Comparison of ENCODE assay signal across 1 cellular context in the genomic region with DNA sequence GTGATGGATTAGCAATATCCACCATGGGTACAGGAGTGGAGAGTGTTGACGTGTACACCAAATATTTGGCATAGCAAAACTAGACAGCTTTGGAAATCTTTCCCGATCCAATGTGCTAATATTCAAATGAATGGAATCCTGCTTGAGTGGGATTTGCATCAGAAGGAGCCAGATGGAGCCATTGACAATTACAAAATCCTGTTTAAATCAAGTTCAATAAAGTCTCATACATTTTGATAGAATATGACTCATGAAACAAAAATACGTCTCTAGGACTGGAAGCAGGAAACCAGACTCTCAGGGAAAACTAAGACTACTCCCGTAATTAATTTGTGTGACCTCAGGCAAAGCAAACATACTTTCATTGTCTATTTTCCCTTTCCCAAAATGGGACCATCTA.
TF ChIP-seq lines count a peak whose summit lies in the region.

No MANE protein-coding gene starts in this region.

TF ChIP-seq in SK-N-SH, 30 proteins besides CTCF, POLR2A, EP300 and RAD21 (continued from another document):
- TF ChIP-seq, protein P1, sequence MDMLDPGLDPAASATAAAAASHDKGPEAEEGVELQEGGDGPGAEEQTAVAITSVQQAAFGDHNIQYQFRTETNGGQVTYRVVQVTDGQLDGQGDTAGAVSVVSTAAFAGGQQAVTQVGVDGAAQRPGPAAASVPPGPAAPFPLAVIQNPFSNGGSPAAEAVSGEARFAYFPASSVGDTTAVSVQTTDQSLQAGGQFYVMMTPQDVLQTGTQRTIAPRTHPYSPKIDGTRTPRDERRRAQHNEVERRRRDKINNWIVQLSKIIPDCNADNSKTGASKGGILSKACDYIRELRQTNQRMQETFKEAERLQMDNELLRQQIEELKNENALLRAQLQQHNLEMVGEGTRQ (IDR thresholded peaks at IDR 0.05; ENCODE audit: borderline replicate concordance, low read depth, low read length), result no peak
- TF ChIP-seq, protein P2, sequence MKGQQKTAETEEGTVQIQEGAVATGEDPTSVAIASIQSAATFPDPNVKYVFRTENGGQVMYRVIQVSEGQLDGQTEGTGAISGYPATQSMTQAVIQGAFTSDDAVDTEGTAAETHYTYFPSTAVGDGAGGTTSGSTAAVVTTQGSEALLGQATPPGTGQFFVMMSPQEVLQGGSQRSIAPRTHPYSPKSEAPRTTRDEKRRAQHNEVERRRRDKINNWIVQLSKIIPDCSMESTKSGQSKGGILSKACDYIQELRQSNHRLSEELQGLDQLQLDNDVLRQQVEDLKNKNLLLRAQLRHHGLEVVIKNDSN (IDR thresholded peaks at IDR 0.05; ENCODE audit: borderline replicate concordance, low read depth), result no peak
- TF ChIP-seq, protein P3, sequence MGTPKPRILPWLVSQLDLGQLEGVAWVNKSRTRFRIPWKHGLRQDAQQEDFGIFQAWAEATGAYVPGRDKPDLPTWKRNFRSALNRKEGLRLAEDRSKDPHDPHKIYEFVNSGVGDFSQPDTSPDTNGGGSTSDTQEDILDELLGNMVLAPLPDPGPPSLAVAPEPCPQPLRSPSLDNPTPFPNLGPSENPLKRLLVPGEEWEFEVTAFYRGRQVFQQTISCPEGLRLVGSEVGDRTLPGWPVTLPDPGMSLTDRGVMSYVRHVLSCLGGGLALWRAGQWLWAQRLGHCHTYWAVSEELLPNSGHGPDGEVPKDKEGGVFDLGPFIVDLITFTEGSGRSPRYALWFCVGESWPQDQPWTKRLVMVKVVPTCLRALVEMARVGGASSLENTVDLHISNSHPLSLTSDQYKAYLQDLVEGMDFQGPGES (IDR thresholded peaks at IDR 0.05; ENCODE audit: low read depth, low read length), result no peak
- no peak for TF ChIP-seq CHD2 (IDR thresholded peaks at IDR 0.05; ENCODE audit: low read length, partially characterized antibody)
- no peak for TF ChIP-seq ELF1 (IDR thresholded peaks at IDR 0.05)
- no peak for TF ChIP-seq TAF1 (IDR thresholded peaks at IDR 0.05; ENCODE audit: borderline replicate concordance, low read depth, low read length)
- peak; percentile 66; the same call in 1 of the 2 replicates for TF ChIP-seq POLR2AphosphoS5 (IDR thresholded peaks at IDR 0.05; ENCODE audit: low read depth, low read length)
- TF ChIP-seq, protein P4, sequence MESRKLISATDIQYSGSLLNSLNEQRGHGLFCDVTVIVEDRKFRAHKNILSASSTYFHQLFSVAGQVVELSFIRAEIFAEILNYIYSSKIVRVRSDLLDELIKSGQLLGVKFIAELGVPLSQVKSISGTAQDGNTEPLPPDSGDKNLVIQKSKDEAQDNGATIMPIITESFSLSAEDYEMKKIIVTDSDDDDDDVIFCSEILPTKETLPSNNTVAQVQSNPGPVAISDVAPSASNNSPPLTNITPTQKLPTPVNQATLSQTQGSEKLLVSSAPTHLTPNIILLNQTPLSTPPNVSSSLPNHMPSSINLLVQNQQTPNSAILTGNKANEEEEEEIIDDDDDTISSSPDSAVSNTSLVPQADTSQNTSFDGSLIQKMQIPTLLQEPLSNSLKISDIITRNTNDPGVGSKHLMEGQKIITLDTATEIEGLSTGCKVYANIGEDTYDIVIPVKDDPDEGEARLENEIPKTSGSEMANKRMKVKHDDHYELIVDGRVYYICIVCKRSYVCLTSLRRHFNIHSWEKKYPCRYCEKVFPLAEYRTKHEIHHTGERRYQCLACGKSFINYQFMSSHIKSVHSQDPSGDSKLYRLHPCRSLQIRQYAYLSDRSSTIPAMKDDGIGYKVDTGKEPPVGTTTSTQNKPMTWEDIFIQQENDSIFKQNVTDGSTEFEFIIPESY (IDR thresholded peaks at IDR 0.05; ENCODE audit: borderline replicate concordance, low read depth), result no peak
- TF ChIP-seq NRF1 (IDR thresholded peaks at IDR 0.05; ENCODE audit: low read depth, low read length), result no peak
- TF ChIP-seq RCOR1 (IDR thresholded peaks at IDR 0.05; ENCODE audit: low read length), result no peak
- no peak for TF ChIP-seq FOXJ3 (CRISPR knock-in tag; IDR thresholded peaks at IDR 0.05)
- peak; percentile 76; the same call in 1 of the 2 replicates for TF ChIP-seq FOSL2 (IDR thresholded peaks at IDR 0.05; ENCODE audit: borderline replicate concordance, low read depth)
- TF ChIP-seq SIN3A (IDR thresholded peaks at IDR 0.05; ENCODE audit: borderline replicate concordance, low read depth, low read length), result no peak; the same call in 1 of the 2 replicates
- peak; percentile 91 for TF ChIP-seq TCF12 (IDR thresholded peaks at IDR 0.05)
- no peak for TF ChIP-seq RFX5 (IDR thresholded peaks at IDR 0.05; ENCODE audit: low read length)
- no peak for TF ChIP-seq GABPA (IDR thresholded peaks at IDR 0.05; ENCODE audit: low read depth)
- no peak for TF ChIP-seq EZH2phosphoT487 (IDR thresholded peaks at IDR 0.05; ENCODE audit: borderline replicate concordance, low read depth)
- TF ChIP-seq, protein P5, sequence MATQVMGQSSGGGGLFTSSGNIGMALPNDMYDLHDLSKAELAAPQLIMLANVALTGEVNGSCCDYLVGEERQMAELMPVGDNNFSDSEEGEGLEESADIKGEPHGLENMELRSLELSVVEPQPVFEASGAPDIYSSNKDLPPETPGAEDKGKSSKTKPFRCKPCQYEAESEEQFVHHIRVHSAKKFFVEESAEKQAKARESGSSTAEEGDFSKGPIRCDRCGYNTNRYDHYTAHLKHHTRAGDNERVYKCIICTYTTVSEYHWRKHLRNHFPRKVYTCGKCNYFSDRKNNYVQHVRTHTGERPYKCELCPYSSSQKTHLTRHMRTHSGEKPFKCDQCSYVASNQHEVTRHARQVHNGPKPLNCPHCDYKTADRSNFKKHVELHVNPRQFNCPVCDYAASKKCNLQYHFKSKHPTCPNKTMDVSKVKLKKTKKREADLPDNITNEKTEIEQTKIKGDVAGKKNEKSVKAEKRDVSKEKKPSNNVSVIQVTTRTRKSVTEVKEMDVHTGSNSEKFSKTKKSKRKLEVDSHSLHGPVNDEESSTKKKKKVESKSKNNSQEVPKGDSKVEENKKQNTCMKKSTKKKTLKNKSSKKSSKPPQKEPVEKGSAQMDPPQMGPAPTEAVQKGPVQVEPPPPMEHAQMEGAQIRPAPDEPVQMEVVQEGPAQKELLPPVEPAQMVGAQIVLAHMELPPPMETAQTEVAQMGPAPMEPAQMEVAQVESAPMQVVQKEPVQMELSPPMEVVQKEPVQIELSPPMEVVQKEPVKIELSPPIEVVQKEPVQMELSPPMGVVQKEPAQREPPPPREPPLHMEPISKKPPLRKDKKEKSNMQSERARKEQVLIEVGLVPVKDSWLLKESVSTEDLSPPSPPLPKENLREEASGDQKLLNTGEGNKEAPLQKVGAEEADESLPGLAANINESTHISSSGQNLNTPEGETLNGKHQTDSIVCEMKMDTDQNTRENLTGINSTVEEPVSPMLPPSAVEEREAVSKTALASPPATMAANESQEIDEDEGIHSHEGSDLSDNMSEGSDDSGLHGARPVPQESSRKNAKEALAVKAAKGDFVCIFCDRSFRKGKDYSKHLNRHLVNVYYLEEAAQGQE (IDR thresholded peaks at IDR 0.05; ENCODE audit: low read depth, low read length), result 0 out of 2 replicates have a peak, but pooled peaks have one; percentile 24
- peak; percentile 76; the same call in 1 of the 2 replicates for TF ChIP-seq RXRA (IDR thresholded peaks at IDR 0.05; ENCODE audit: borderline replicate concordance, low read depth)
- TF ChIP-seq FOXM1 (IDR thresholded peaks at IDR 0.05; ENCODE audit: low read depth), result peak; percentile 84; the same call in 1 of the 2 replicates
- TF ChIP-seq, protein P6, sequence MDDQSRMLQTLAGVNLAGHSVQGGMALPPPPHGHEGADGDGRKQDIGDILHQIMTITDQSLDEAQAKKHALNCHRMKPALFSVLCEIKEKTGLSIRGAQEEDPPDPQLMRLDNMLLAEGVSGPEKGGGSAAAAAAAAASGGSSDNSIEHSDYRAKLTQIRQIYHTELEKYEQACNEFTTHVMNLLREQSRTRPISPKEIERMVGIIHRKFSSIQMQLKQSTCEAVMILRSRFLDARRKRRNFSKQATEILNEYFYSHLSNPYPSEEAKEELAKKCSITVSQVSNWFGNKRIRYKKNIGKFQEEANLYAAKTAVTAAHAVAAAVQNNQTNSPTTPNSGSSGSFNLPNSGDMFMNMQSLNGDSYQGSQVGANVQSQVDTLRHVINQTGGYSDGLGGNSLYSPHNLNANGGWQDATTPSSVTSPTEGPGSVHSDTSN (IDR thresholded peaks at IDR 0.05), result peak; percentile 92
- TF ChIP-seq MXI1 (IDR thresholded peaks at IDR 0.05; ENCODE audit: low read depth, low read length), result no peak
- TF ChIP-seq, protein P7, sequence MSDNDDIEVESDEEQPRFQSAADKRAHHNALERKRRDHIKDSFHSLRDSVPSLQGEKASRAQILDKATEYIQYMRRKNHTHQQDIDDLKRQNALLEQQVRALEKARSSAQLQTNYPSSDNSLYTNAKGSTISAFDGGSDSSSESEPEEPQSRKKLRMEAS (IDR thresholded peaks at IDR 0.05; ENCODE audit: low read depth), result no peak; the same call in 1 of the 2 replicates
- TF ChIP-seq YY1 (IDR thresholded peaks at IDR 0.05; ENCODE audit: low read depth), result no peak
